1 cellular context compared by ENCODE assay signal in the genomic region with DNA sequence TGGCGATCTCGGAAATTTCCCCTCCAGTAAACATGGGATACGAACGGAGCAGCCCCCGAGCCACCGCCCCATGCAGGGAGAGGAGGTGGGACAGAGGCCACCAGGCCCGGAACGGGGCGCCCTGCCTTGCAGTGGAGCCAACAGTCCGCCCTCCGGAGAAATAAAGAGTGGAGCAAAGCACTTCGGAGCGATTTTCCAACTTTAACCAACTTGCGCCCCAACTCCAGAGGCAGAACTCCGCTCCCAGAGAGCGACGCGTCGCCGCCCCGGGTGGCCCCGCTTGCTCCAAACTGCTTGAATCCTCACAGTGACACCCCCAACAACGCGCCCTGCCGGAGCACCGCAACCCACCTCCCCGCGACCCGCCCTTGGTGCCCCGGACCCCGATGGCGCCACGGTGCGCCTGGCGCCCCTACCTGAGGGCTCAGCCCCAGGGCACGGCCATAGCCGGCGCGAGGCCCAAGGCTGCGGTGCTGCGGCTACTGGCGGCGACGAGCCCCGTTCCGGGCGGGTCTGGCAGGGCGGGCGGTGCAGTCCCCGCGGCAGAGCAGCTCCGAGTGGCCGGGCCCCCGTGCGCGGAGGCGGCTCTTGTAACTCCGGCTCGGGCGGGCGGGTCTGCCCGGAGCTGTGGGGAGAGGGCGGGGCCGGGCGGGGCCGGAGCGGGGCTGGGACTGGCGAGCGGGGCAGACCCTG.
TF ChIP-seq lines count a peak whose summit lies in the region.

A gene with protein sequence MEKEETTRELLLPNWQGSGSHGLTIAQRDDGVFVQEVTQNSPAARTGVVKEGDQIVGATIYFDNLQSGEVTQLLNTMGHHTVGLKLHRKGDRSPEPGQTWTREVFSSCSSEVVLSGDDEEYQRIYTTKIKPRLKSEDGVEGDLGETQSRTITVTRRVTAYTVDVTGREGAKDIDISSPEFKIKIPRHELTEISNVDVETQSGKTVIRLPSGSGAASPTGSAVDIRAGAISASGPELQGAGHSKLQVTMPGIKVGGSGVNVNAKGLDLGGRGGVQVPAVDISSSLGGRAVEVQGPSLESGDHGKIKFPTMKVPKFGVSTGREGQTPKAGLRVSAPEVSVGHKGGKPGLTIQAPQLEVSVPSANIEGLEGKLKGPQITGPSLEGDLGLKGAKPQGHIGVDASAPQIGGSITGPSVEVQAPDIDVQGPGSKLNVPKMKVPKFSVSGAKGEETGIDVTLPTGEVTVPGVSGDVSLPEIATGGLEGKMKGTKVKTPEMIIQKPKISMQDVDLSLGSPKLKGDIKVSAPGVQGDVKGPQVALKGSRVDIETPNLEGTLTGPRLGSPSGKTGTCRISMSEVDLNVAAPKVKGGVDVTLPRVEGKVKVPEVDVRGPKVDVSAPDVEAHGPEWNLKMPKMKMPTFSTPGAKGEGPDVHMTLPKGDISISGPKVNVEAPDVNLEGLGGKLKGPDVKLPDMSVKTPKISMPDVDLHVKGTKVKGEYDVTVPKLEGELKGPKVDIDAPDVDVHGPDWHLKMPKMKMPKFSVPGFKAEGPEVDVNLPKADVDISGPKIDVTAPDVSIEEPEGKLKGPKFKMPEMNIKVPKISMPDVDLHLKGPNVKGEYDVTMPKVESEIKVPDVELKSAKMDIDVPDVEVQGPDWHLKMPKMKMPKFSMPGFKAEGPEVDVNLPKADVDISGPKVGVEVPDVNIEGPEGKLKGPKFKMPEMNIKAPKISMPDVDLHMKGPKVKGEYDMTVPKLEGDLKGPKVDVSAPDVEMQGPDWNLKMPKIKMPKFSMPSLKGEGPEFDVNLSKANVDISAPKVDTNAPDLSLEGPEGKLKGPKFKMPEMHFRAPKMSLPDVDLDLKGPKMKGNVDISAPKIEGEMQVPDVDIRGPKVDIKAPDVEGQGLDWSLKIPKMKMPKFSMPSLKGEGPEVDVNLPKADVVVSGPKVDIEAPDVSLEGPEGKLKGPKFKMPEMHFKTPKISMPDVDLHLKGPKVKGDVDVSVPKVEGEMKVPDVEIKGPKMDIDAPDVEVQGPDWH (N-terminal part only) (minus strand): TSS at position 563 of the 693 bp plus-strand sequence. CDS start 10,708 bp downstream, outside the sequence.

TF ChIP-seq in H1, 55 proteins besides CTCF, POLR2A, EP300 and RAD21:
- TF ChIP-seq CBX8 (IDR thresholded peaks at IDR 0.05; ENCODE audit: borderline replicate concordance, low read depth, low read length) (no peak), RBBP5 (IDR thresholded peaks at IDR 0.05; ENCODE audit: borderline replicate concordance, low read depth, low read length) (0 out of 2 replicates have a peak, but pooled peaks have one; percentile 22), KDM4A (IDR thresholded peaks at IDR 0.05; ENCODE audit: low read depth, low read length, severe bottlenecking) (peak; percentile 50), RNF2 (IDR thresholded peaks at IDR 0.05; ENCODE audit: borderline replicate concordance, low read depth, low read length, missing control alignments, poor library complexity, severe bottlenecking) (peak; percentile 10), TAF1 (IDR thresholded peaks at IDR 0.05; ENCODE audit: low read depth, low read length) (peak; percentile 31; the same call in 1 of the 2 replicates), EZH2 (IDR thresholded peaks at IDR 0.05; ENCODE audit: low read depth, low read length, severe bottlenecking) (peak; percentile 23)
- TF ChIP-seq, protein P1, sequence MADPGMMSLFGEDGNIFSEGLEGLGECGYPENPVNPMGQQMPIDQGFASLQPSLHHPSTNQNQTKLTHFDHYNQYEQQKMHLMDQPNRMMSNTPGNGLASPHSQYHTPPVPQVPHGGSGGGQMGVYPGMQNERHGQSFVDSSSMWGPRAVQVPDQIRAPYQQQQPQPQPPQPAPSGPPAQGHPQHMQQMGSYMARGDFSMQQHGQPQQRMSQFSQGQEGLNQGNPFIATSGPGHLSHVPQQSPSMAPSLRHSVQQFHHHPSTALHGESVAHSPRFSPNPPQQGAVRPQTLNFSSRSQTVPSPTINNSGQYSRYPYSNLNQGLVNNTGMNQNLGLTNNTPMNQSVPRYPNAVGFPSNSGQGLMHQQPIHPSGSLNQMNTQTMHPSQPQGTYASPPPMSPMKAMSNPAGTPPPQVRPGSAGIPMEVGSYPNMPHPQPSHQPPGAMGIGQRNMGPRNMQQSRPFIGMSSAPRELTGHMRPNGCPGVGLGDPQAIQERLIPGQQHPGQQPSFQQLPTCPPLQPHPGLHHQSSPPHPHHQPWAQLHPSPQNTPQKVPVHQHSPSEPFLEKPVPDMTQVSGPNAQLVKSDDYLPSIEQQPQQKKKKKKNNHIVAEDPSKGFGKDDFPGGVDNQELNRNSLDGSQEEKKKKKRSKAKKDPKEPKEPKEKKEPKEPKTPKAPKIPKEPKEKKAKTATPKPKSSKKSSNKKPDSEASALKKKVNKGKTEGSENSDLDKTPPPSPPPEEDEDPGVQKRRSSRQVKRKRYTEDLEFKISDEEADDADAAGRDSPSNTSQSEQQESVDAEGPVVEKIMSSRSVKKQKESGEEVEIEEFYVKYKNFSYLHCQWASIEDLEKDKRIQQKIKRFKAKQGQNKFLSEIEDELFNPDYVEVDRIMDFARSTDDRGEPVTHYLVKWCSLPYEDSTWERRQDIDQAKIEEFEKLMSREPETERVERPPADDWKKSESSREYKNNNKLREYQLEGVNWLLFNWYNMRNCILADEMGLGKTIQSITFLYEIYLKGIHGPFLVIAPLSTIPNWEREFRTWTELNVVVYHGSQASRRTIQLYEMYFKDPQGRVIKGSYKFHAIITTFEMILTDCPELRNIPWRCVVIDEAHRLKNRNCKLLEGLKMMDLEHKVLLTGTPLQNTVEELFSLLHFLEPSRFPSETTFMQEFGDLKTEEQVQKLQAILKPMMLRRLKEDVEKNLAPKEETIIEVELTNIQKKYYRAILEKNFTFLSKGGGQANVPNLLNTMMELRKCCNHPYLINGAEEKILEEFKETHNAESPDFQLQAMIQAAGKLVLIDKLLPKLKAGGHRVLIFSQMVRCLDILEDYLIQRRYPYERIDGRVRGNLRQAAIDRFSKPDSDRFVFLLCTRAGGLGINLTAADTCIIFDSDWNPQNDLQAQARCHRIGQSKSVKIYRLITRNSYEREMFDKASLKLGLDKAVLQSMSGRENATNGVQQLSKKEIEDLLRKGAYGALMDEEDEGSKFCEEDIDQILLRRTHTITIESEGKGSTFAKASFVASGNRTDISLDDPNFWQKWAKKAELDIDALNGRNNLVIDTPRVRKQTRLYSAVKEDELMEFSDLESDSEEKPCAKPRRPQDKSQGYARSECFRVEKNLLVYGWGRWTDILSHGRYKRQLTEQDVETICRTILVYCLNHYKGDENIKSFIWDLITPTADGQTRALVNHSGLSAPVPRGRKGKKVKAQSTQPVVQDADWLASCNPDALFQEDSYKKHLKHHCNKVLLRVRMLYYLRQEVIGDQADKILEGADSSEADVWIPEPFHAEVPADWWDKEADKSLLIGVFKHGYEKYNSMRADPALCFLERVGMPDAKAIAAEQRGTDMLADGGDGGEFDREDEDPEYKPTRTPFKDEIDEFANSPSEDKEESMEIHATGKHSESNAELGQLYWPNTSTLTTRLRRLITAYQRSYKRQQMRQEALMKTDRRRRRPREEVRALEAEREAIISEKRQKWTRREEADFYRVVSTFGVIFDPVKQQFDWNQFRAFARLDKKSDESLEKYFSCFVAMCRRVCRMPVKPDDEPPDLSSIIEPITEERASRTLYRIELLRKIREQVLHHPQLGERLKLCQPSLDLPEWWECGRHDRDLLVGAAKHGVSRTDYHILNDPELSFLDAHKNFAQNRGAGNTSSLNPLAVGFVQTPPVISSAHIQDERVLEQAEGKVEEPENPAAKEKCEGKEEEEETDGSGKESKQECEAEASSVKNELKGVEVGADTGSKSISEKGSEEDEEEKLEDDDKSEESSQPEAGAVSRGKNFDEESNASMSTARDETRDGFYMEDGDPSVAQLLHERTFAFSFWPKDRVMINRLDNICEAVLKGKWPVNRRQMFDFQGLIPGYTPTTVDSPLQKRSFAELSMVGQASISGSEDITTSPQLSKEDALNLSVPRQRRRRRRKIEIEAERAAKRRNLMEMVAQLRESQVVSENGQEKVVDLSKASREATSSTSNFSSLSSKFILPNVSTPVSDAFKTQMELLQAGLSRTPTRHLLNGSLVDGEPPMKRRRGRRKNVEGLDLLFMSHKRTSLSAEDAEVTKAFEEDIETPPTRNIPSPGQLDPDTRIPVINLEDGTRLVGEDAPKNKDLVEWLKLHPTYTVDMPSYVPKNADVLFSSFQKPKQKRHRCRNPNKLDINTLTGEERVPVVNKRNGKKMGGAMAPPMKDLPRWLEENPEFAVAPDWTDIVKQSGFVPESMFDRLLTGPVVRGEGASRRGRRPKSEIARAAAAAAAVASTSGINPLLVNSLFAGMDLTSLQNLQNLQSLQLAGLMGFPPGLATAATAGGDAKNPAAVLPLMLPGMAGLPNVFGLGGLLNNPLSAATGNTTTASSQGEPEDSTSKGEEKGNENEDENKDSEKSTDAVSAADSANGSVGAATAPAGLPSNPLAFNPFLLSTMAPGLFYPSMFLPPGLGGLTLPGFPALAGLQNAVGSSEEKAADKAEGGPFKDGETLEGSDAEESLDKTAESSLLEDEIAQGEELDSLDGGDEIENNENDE (IDR thresholded peaks at IDR 0.05; ENCODE audit: insufficient replicate concordance, low read length): no peak
- TF ChIP-seq, protein P2, sequence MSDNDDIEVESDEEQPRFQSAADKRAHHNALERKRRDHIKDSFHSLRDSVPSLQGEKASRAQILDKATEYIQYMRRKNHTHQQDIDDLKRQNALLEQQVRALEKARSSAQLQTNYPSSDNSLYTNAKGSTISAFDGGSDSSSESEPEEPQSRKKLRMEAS (IDR thresholded peaks at IDR 0.05): peak; percentile 15; the same call in 1 of the 2 replicates
